Comparison of ENCODE assay signal across 8 cellular contexts in genomic region chr10:79239275-79239779, GRCh38.
A peak's percentile ranks its signal among the peaks of the same experiment; 100 is the strongest.
DNase-seq lines count a peak whose midpoint lies in the region; ATAC-seq and TF ChIP-seq lines count a peak whose summit lies in the region.

No MANE protein-coding gene starts in this region.

- H3K4me3 Mint-ChIP-seq in nephron progenitor cell, result peak overlapping the region; percentile 42

- H3K4me3 ChIP-seq in BLaER1 (no peak overlapping the region), PC-3 (ENCODE audit: low read length) (no peak overlapping the region), fibroblast of mammary gland (ENCODE audit: control insufficient read depth, low read depth, low read length) (no peak overlapping the region)

- CTCF ChIA-PET in PC-3 (lab: Charles Lee), result interaction anchor here (0.5 kb wide), 1 partner anchor 582 kb away, joined by 3 read pairs; no protein-coding TSS in a partner anchor

- H3K36me3 Mint-ChIP-seq in nephron progenitor cell (ENCODE audit: low read depth), result peaks cover 9% of the 10 kb centered on the region

- peak; percentile 90 for DNase-seq in PC-3
- peak; percentile 71 for DNase-seq in fibroblast of mammary gland (ENCODE audit: low read depth)
- DNase-seq in nephron progenitor cell, result peak; percentile 37
- no peak for DNase-seq in KG1 (lab: John Stamatoyannopoulos, UW)

- H3K9me3 ChIP-seq in BLaER1, result no peaks in the 10 kb centered on the region
- no peaks in the 10 kb centered on the region for H3K9me3 ChIP-seq in PC-3 (ENCODE audit: low read length)

- H3F3A ChIP-seq in PC-3 (ENCODE audit: low read length, unreplicated experiment), result peaks cover 9% of the 10 kb centered on the region

- H3K27ac ChIP-seq in BLaER1 (no peak overlapping the region), PC-3 (ENCODE audit: low read length) (no peak overlapping the region)

- H3K79me2 ChIP-seq in PC-3 (ENCODE audit: low read length), result 0 out of 2 replicates have a peak, but pooled peaks cover 1% of the 10 kb centered on the region

- H3K9ac ChIP-seq in BLaER1 (no peak overlapping the region), PC-3 (ENCODE audit: low read length) (no peak overlapping the region)

- H3K27me3 Mint-ChIP-seq in nephron progenitor cell (ENCODE audit: low read depth, poor library complexity), result peaks cover 18% of the 10 kb centered on the region

- H3K4me2 ChIP-seq in BLaER1, result peak overlapping the region; percentile 26; the same call in 1 of the 2 replicates
- H3K4me2 ChIP-seq in PC-3 (ENCODE audit: low read length), result no peak overlapping the region

- H4K20me1 ChIP-seq in BLaER1, result peaks cover 83% of the 10 kb centered on the region
- H4K20me1 ChIP-seq in PC-3 (ENCODE audit: low read length), result no peaks in the 10 kb centered on the region; the same call in 1 of the 2 replicates

- ATAC-seq in PC-3 (peak; percentile 4), HG02798 (IDR thresholded peaks at IDR 0.05; ENCODE audit: poor library complexity, unreplicated experiment) (no peak), GM19324 (IDR thresholded peaks at IDR 0.05; ENCODE audit: low FRiP score, unreplicated experiment) (no peak), GM21381 (IDR thresholded peaks at IDR 0.05; ENCODE audit: unreplicated experiment) (no peak)

- BruUV-seq in PC-3 (replicated peaks; lab: Mats Ljungman, UMichigan), result no TSS peak

- intact Hi-C loops in PC-3 (cut with micrococcal nuclease), result no loop called here

- no peak overlapping the region for H2AFZ ChIP-seq in PC-3 (ENCODE audit: low read length)

- TF ChIP-seq CTCF in PC-3 (conservative IDR thresholded peaks at IDR 0.05; ENCODE audit: low read depth, low read length) (no peak), fibroblast of mammary gland (conservative IDR thresholded peaks at IDR 0.05; ENCODE audit: control insufficient read depth, insufficient read depth, low read depth, low read length) (no peak), nephron progenitor cell (IDR thresholded peaks at IDR 0.05) (no peak)

- no peaks in the 10 kb centered on the region for H3K9me2 ChIP-seq in PC-3 (replicated peaks; ENCODE audit: low read length)

- H3K9me3 Mint-ChIP-seq in nephron progenitor cell, result no peaks in the 10 kb centered on the region

- H3K27ac Mint-ChIP-seq in nephron progenitor cell, result peak overlapping the region; percentile 79

- H3K4me1 ChIP-seq in BLaER1 (peaks cover 82% of the 10 kb centered on the region), PC-3 (ENCODE audit: insufficient read depth, low read length) (peaks cover 32% of the 10 kb centered on the region)

- peaks cover 81% of the 10 kb centered on the region for H3K4me1 Mint-ChIP-seq in nephron progenitor cell

- POLR2A ChIA-PET in PC-3 (lab: Charles Lee; ENCODE audit: unreplicated experiment), result interaction anchor here (0.6 kb wide), 2 partner anchors 83 to 844 kb away, joined by 3 to 28 read pairs; no protein-coding TSS in a partner anchor

- H3K27me3 ChIP-seq in BLaER1 (no peaks in the 10 kb centered on the region), PC-3 (ENCODE audit: low read length) (no peaks in the 10 kb centered on the region)

- peaks cover 46% of the 10 kb centered on the region for H3K36me3 ChIP-seq in BLaER1
- H3K36me3 ChIP-seq in PC-3 (ENCODE audit: low read depth, low read length), result no peaks in the 10 kb centered on the region
